Comparison of ENCODE assay signal across 6 cellular contexts in the genomic region with DNA sequence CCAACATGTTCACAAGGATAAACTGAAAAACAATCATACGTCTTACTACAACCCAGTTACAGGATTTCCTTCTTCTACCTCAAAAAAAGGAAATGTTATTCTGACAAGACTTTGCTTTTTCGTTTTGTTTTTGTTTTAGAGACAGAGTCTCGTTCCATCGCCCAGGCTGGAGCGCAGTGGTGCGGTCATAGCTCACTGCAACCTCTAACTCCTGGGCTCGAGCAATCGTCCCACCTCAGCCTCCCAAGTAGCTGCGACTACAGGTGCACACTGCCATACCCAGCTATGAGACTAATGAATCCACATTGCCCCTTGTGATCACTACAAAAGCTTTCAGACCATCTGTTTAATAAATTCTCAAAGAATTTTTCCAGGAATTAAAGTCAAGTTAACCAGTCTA.
"Had no signal": no experiment of that assay in that cellular context is flagged by ENCODE, and none has a peak within 500 bp of the region (broad histone marks: within the 10 kb centered on the region; RNA-seq: fewer than 3 reads in every experiment).

No MANE protein-coding gene starts in this region.

- H3K4me3 ChIP-seq: GM23338 had no signal

- DNase-seq: H9, HCEC 1CT had no signal

- H3K27ac ChIP-seq: HL-60 had no signal

- H3K27me3 Mint-ChIP-seq: IgD-negative memory B cell had no signal

- H3K4me1 Mint-ChIP-seq: GM23338, H9 had no signal

- H3K27ac Mint-ChIP-seq: GM23338, H9, IgD-negative memory B cell had no signal

- ATAC-seq: GM23338, HepG2 had no signal

- H3K4me3 Mint-ChIP-seq: GM23338, H9, IgD-negative memory B cell had no signal

- H3K9me3 Mint-ChIP-seq: GM23338, H9, IgD-negative memory B cell had no signal
